Comparison of ENCODE assay signal across 8 cellular contexts in genomic region chr19:18007939-18008673, GRCh38. TPM values are rescaled to one million over a fixed set of nuclear protein-coding genes. Genes with fewer than 3 reads are reported as not detected.
DNase-seq lines count a peak whose midpoint lies in the region; ATAC-seq and TF ChIP-seq lines count a peak whose summit lies in the region.

TSS of gene ARRDC2 (plus strand) at chr19:18008170. CDS start at chr19:18008311, 141 bp downstream.

- DNase-seq in NCI-H1436 treated with DMSO at 0.1 percent for 48 hours (lab: John Stamatoyannopoulos, UW) (peak; percentile 23), WTC11 (ENCODE audit: low spot score) (peak; percentile 92), breast epithelium (ENCODE audit: low spot score in 2 of 2) (peak; percentile 88 to 92)

- H3K27ac Mint-ChIP-seq in WTC11 = peak within 1 kb of the TSS; percentile 88; the same call in 1 of the 2 replicates

- H3K9ac ChIP-seq in BLaER1 = peak within 1 kb of the TSS; percentile 75
- H3K9ac ChIP-seq in iPS-20b (ENCODE audit: low read depth, low read length) = no peak within 1 kb of the TSS; the same call in 1 of the 2 replicates
- H3K9ac ChIP-seq in skeletal muscle satellite cell (ENCODE audit: low read depth, low read length) = peak within 1 kb of the TSS; percentile 57

- TF ChIP-seq CTCF in WTC11 (IDR thresholded peaks at IDR 0.05) = no peak
- TF ChIP-seq CTCF in breast epithelium (IDR thresholded peaks at IDR 0.05) = no peak

- no peak for TF ChIP-seq POLR2A in breast epithelium (IDR thresholded peaks at IDR 0.05)

- CTCF ChIA-PET in WTC11 (lab: Charles Lee) = interaction anchor here (0.6 to 3.5 kb wide), 22 partner anchors 10 to 405 kb away, joined by 3 to 46 read pairs (median 4); partner anchors contain the start of genes CCDC124 and MAST3

- H3K4me3 ChIP-seq in BLaER1 = peak within 1 kb of the TSS; percentile 67
- H3K4me3 ChIP-seq in breast epithelium = peak within 1 kb of the TSS; percentile 62 to 75 (median 65)
- H3K4me3 ChIP-seq in iPS-20b (ENCODE audit: low read length) = peak within 1 kb of the TSS; percentile 75
- peak within 1 kb of the TSS; percentile 87 for H3K4me3 ChIP-seq in skeletal muscle satellite cell (ENCODE audit: low read length)

- H3K4me1 Mint-ChIP-seq in WTC11 = peaks cover 6% of the 10 kb centered on the region; the same call in 1 of the 2 replicates

- H3K27ac ChIP-seq in BLaER1 (peak within 1 kb of the TSS; percentile 68), breast epithelium (peak within 1 kb of the TSS; percentile 88 to 91), iPS-20b (ENCODE audit: low read length) (no peak within 1 kb of the TSS)

- H4K20me1 ChIP-seq in BLaER1 = peaks cover 62% of the 10 kb centered on the region

- H3K36me3 ChIP-seq in BLaER1 (peaks cover 81% of the 10 kb centered on the region), breast epithelium (no peaks in the 10 kb centered on the region), iPS-20b (ENCODE audit: insufficient read depth, low read depth, low read length) (no peaks in the 10 kb centered on the region; the same call in 1 of the 2 replicates), skeletal muscle satellite cell (ENCODE audit: insufficient read depth, low read length) (peaks cover 43% of the 10 kb centered on the region)

- H3K27me3 Mint-ChIP-seq in WTC11 (ENCODE audit: low read depth) = peaks cover 15% of the 10 kb centered on the region

- intact Hi-C loops in breast epithelium (cut with DNase I; ENCODE audit: low total_unique reads) = loop anchor here (5.0 kb wide), 1 partner anchor 49 kb away; no protein-coding TSS in a partner anchor

- H3K9me3 Mint-ChIP-seq in WTC11 = peaks cover 3% of the 10 kb centered on the region

- H3K4me1 ChIP-seq in BLaER1 (peaks cover 41% of the 10 kb centered on the region), breast epithelium (no peaks in the 10 kb centered on the region), iPS-20b (ENCODE audit: insufficient read depth, low read length) (no peaks in the 10 kb centered on the region; the same call in 1 of the 2 replicates), skeletal muscle satellite cell (ENCODE audit: control insufficient read depth, insufficient read depth, low read length) (peaks cover 48% of the 10 kb centered on the region)

- H3K27me3 ChIP-seq in BLaER1 (no peaks in the 10 kb centered on the region), breast epithelium (no peaks in the 10 kb centered on the region), iPS-20b (ENCODE audit: insufficient read depth, low read length) (peaks cover 7% of the 10 kb centered on the region; the same call in 1 of the 2 replicates), skeletal muscle satellite cell (ENCODE audit: control insufficient read depth, insufficient read depth, low read length) (no peaks in the 10 kb centered on the region)

- POLR2A ChIA-PET in WTC11 (lab: Charles Lee) = interaction anchor here (0.5 to 0.7 kb wide), 2 partner anchors 83 to 337 kb away, joined by 4 read pairs; no protein-coding TSS in a partner anchor

- peak within 1 kb of the TSS; percentile 90 for H3K4me2 ChIP-seq in BLaER1
- H3K4me2 ChIP-seq in skeletal muscle satellite cell (ENCODE audit: low read length) = peak within 1 kb of the TSS; percentile 87

- peak; percentile 55 for ATAC-seq in GM21529 (IDR thresholded peaks at IDR 0.05; ENCODE audit: unreplicated experiment)
- peak; percentile 87 for ATAC-seq in WTC11
- ATAC-seq in HG03432 (IDR thresholded peaks at IDR 0.05; ENCODE audit: unreplicated experiment) = no peak

- peak within 1 kb of the TSS; percentile 90 for H3K4me3 Mint-ChIP-seq in WTC11

- H3K9me3 ChIP-seq in BLaER1 (no peaks in the 10 kb centered on the region), breast epithelium (no peaks in the 10 kb centered on the region), iPS-20b (ENCODE audit: insufficient read depth, low read depth, low read length) (no peaks in the 10 kb centered on the region), skeletal muscle satellite cell (replicated peaks; ENCODE audit: low read length) (no peaks in the 10 kb centered on the region)

- peaks cover 3% of the 10 kb centered on the region for H3K36me3 Mint-ChIP-seq in WTC11

TF ChIP-seq in WTC11, 78 proteins besides CTCF, POLR2A, EP300 and RAD21 (continues in another document):
- TF ChIP-seq ZNF532 (CRISPR knock-in tag; IDR thresholded peaks at IDR 0.05; ENCODE audit: borderline replicate concordance) = peak; percentile 52; the same call in 1 of the 2 replicates
- TF ChIP-seq JUN (CRISPR knock-in tag; IDR thresholded peaks at IDR 0.05) = no peak
- peak; percentile 41 for TF ChIP-seq NFYB (CRISPR knock-in tag; conservative IDR thresholded peaks at IDR 0.05; ENCODE audit: low read depth)
- no peak for TF ChIP-seq ESRRA (CRISPR knock-in tag; IDR thresholded peaks at IDR 0.05; ENCODE audit: borderline replicate concordance)
- TF ChIP-seq KAT7 (CRISPR knock-in tag; IDR thresholded peaks at IDR 0.05; ENCODE audit: borderline replicate concordance) = no peak
- TF ChIP-seq SP1 (CRISPR knock-in tag; conservative IDR thresholded peaks at IDR 0.05) = peak; percentile 74; the same call in 1 of the 2 replicates
- TF ChIP-seq PRDM15 (CRISPR knock-in tag; IDR thresholded peaks at IDR 0.05) = no peak
- no peak for TF ChIP-seq ELF4 (CRISPR knock-in tag; IDR thresholded peaks at IDR 0.05; ENCODE audit: low read depth)
- peak; percentile 31; the same call in 1 of the 2 replicates for TF ChIP-seq TP53 (CRISPR knock-in tag; IDR thresholded peaks at IDR 0.05)
- TF ChIP-seq ZNF263 (CRISPR knock-in tag; IDR thresholded peaks at IDR 0.05; ENCODE audit: low read depth) = no peak
- TF ChIP-seq GRHL2 (CRISPR knock-in tag; IDR thresholded peaks at IDR 0.05; ENCODE audit: insufficient replicate concordance, severe bottlenecking) = no peak
- no peak for TF ChIP-seq PREB (CRISPR knock-in tag; IDR thresholded peaks at IDR 0.05; ENCODE audit: borderline replicate concordance)

RNA-seq across cellular contexts. Expression of gene ARRDC2, which starts in this region (rescaled TPM):
- total RNA-seq in WTC11 (2021) = 9.2 to 9.9 TPM (median 9.8 TPM) in 3 replicates
- total RNA-seq in breast epithelium = 10 to 100 TPM; 49.4 to 89.3 (median 53.4) TPM
- total RNA-seq in skeletal muscle satellite cell (2012; rRNA removed) = 12.7 and 15.2 TPM in 2 replicates

Comparison
In these comparisons a context has a peak if more than half of its experiments do, and no peak if none do; other contexts are left out.
1. DNase-seq: peak in every context shown above with its lines; median percentile 92 in WTC11; 90 in breast epithelium; 23 in NCI-H1436 treated with DMSO at 0.1 percent for 48 hours.